8 cellular contexts compared by ENCODE assay signal in the genomic region with DNA sequence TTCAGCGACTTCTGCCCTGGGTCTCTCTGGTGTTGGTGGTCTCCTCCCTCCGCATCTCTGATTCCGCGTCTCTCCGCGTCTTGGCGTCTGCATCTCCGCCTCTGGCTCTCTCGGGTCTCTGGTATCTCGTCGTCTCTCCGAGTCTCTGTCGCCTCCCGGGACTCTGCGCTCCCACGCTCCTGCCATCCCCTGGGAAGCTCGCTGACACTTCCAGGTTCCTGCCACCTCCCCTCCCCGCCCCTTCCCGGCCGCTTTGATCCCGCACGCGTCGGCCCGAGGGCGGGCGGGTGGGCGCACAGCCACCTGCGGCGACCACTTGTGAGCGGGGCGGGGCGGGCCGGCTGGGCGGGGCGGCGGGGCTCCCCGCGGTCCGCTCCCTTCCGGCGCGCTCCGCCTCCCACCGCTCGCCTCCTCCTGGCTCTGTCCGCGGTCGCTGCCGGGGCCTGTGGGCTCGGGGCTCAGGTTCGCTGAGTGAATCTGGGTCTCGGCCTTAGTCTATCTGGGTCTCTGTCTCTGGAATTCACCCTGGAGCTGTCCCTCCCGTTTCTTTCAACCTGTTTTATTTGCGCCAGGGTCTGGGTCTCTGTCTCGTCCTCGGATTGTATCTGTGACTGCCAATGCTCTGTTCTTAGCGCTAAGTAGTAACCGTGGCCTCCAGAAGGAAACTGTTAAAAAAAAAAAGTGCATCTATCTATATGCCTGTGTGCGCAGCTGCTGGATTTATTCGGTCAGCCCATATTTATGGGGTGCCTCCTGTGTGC. TPM values are rescaled to one million over a fixed set of nuclear protein-coding genes. Genes with fewer than 3 reads are reported as not detected.
DNase-seq lines count a peak whose midpoint lies in the region; ATAC-seq, FAIRE-seq and TF ChIP-seq lines count a peak whose summit lies in the region.

No MANE protein-coding gene starts in this region.

- peak overlapping the region; percentile 79 to 86 for H3K4me3 ChIP-seq in kidney (ENCODE audit: low read length in 2 of 2)

- H3K9ac ChIP-seq in kidney (ENCODE audit: low read length in 2 of 2): peak overlapping the region; percentile 62 to 89

- H3K4me3 Mint-ChIP-seq in central memory CD8-positive, alpha-beta T cell: peak overlapping the region; percentile 96

- H3K4me1 Mint-ChIP-seq in central memory CD8-positive, alpha-beta T cell: peaks cover 53% of the 10 kb centered on the region

- H3K36me3 Mint-ChIP-seq in central memory CD8-positive, alpha-beta T cell (ENCODE audit: insufficient read depth): peaks cover 37% of the 10 kb centered on the region

- no peaks in the 10 kb centered on the region for H3K9me3 Mint-ChIP-seq in central memory CD8-positive, alpha-beta T cell

- peaks cover 42% of the 10 kb centered on the region for H3K27me3 Mint-ChIP-seq in central memory CD8-positive, alpha-beta T cell

- intact Hi-C loops in kidney (cut with DNase I): loop anchor here (10.0 kb wide), 1 partner anchor 58 kb away; no protein-coding TSS in a partner anchor

- FAIRE-seq in kidney (lab: Jason Lieb, UNC): no peak

- peak; percentile 29 for ATAC-seq in central memory CD8-positive, alpha-beta T cell (replicated peaks; ENCODE audit: extremely low read depth, poor library complexity, severe bottlenecking)
- no peak for ATAC-seq in GM21423 (IDR thresholded peaks at IDR 0.05; ENCODE audit: unreplicated experiment)
- ATAC-seq in GM19397 (IDR thresholded peaks at IDR 0.05; ENCODE audit: unreplicated experiment): no peak

- no peak for TF ChIP-seq CTCF in kidney (IDR thresholded peaks at IDR 0.05; ENCODE audit: borderline replicate concordance, extremely low read depth, insufficient read depth)

- H3K4me1 ChIP-seq in kidney (ENCODE audit: control insufficient read depth in 1 of 2, insufficient read depth in 1 of 2, low read depth in 1 of 2, low read length in 2 of 2): peaks cover 21 to 40% of the 10 kb centered on the region in 2 donors

- H3K27ac ChIP-seq in kidney (ENCODE audit: low read depth in 2 of 2, low read length in 2 of 2): no peak overlapping the region

- DNase-seq in EL: peak; percentile 61
- DNase-seq in HT-29 (ENCODE audit: low spot score): peak; percentile 53
- DNase-seq in SK-N-DZ (ENCODE audit: low spot score): peak; percentile 65
- DNase-seq in central memory CD8-positive, alpha-beta T cell (ENCODE audit: low spot score in 2 of 2): no peak
- peak; percentile 77 for DNase-seq in kidney
- peak; percentile 45 for DNase-seq in stimulated activated CD8-positive, alpha-beta memory T cell treated with anti-CD3 and anti-CD28 coated beads, Interleukin-12 subunit alpha, Interleukin-12 subunit beta, amount 100 ng/mL, for 4 hours (ENCODE audit: low read depth)

- no peaks in the 10 kb centered on the region for H3K36me3 ChIP-seq in kidney (ENCODE audit: control insufficient read depth in 1 of 2, insufficient read depth in 2 of 2, low read length in 2 of 2)

- H3K27ac Mint-ChIP-seq in central memory CD8-positive, alpha-beta T cell (ENCODE audit: low read depth): peak overlapping the region; percentile 99

- H3K9me3 ChIP-seq in kidney (ENCODE audit: control insufficient read depth in 1 of 2, low read length in 2 of 2): no peaks in the 10 kb centered on the region

RNA-seq across cellular contexts. Expression of a gene that starts 2.6 kb away (rescaled TPM):
- total RNA-seq in HT-29 (2014; rRNA removed; shearing (Covaris generic)): 0.61 and 0.76 TPM in 2 replicates
- 2.8 and 5.1 TPM in 2 replicates for polyA plus RNA-seq in SK-N-DZ (2014; cell fraction: cytosol; rRNA removed)
- 3.8 and 5.2 TPM in 2 replicates for polyA plus RNA-seq in SK-N-DZ (2014; cell fraction: nucleus; rRNA removed)
- total RNA-seq in kidney: 0.25 TPM
- polyA plus RNA-seq in kidney (ENCODE audit: insufficient read depth, low read depth, low replicate concordance): not detected

RNA-seq across cellular contexts. Expression of a gene that starts 8.2 kb away (rescaled TPM):
- total RNA-seq in HT-29 (2014; rRNA removed; shearing (Covaris generic)): not detected in 2 replicates
- not detected in 2 replicates for polyA plus RNA-seq in SK-N-DZ (2014; cell fraction: cytosol; rRNA removed)
- not detected in 2 replicates for polyA plus RNA-seq in SK-N-DZ (2014; cell fraction: nucleus; rRNA removed)
- not detected for total RNA-seq in kidney
- polyA plus RNA-seq in kidney (ENCODE audit: insufficient read depth, low read depth, low replicate concordance): not detected

RNA-seq across cellular contexts. Expression of a gene that starts 25.7 kb away (rescaled TPM):
- 37.1 and 43.5 TPM in 2 replicates for total RNA-seq in HT-29 (2014; rRNA removed; shearing (Covaris generic))
- polyA plus RNA-seq in SK-N-DZ (2014; cell fraction: cytosol; rRNA removed): 8.1 and 24.4 TPM in 2 replicates
- polyA plus RNA-seq in SK-N-DZ (2014; cell fraction: nucleus; rRNA removed): 10.2 and 34.8 TPM in 2 replicates
- 161 TPM for total RNA-seq in kidney
- 25.2 TPM for polyA plus RNA-seq in kidney (ENCODE audit: insufficient read depth, low read depth, low replicate concordance)

RNA-seq across cellular contexts. Expression of a gene that starts 36.3 kb away (rescaled TPM):
- 4.9 and 5.8 TPM in 2 replicates for total RNA-seq in HT-29 (2014; rRNA removed; shearing (Covaris generic))
- polyA plus RNA-seq in SK-N-DZ (2014; cell fraction: cytosol; rRNA removed): 20.2 and 21.1 TPM in 2 replicates
- 33.0 and 65.8 TPM in 2 replicates for polyA plus RNA-seq in SK-N-DZ (2014; cell fraction: nucleus; rRNA removed)
- 107 TPM for total RNA-seq in kidney
- polyA plus RNA-seq in kidney (ENCODE audit: insufficient read depth, low read depth, low replicate concordance): 124 TPM

RNA-seq across cellular contexts. Expression of a gene that starts 39.0 kb away (rescaled TPM):
- total RNA-seq in HT-29 (2014; rRNA removed; shearing (Covaris generic)): 0.97 TPM in 1 of 2 replicates, not detected in the other
- polyA plus RNA-seq in SK-N-DZ (2014; cell fraction: cytosol; rRNA removed): not detected in 2 replicates
- polyA plus RNA-seq in SK-N-DZ (2014; cell fraction: nucleus; rRNA removed): not detected in 2 replicates
- not detected for total RNA-seq in kidney
- not detected for polyA plus RNA-seq in kidney (ENCODE audit: insufficient read depth, low read depth, low replicate concordance)

Comparison
In these comparisons a context has a peak if more than half of its experiments do, and no peak if none do; other contexts are left out.
1. DNase-seq: peak in EL (single experiment), HT-29 (single experiment), SK-N-DZ (single experiment), kidney (single experiment) and stimulated activated CD8-positive, alpha-beta memory T cell treated with anti-CD3 and anti-CD28 coated beads, Interleukin-12 subunit alpha, Interleukin-12 subunit beta, amount 100 ng/mL, for 4 hours (single experiment); none in central memory CD8-positive, alpha-beta T cell (0 of 2).